In the genomic region with DNA sequence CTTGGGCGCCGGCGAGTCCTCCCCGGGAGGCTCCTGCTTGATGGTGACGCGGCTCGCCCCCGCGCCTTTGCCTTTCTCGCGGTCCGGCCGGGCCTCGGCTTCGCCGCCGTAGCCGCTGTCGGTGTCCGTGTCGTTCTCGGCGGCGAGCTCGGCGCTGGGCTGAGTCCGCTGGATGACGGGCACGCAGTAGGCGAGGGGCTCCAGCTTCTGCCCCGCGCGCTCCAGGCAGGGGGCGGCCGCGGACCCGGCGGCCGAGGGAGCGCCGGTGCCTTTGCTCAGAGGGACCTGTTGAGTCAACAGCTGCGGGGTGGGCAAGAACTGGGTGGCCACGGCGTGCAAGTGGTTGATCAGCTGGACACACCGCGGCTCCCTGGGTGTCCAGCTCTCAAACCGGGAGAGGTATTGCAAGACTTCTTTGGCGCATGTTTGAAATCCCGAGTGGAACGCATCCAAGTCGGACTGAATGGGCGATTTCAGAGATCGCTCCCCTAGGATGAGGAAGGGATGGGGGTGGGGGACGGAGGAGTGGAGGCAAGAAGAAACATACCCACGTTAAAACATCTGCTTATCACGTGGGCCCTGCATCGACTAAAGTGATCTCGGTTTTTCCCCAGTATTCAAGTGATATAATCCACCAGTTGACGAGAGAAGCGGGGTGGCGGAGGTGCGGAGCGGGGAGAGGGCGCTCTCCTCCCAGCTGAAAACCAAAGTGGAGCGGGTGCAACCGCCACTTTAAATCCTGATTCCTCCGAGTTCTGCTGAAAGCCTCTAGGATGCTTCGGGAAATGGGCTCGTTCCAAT, we compare ENCODE assay signal across 8 cellular contexts. TPM values are rescaled to one million over a fixed set of nuclear protein-coding genes. Genes with fewer than 3 reads are reported as not detected.
DNase-seq lines count a peak whose midpoint lies in the region; ATAC-seq and TF ChIP-seq lines count a peak whose summit lies in the region.

No MANE protein-coding gene starts in this region.

- peak; percentile 11 for ATAC-seq in GM21529 (IDR thresholded peaks at IDR 0.05; ENCODE audit: unreplicated experiment)
- ATAC-seq in activated naive CD8-positive, alpha-beta T cell treated with anti-CD3 and anti-CD28 coated beads, Interleukin-2, amount 50 U/mL, for 24 hours = no peak

- H3K9me3 Mint-ChIP-seq in activated naive CD8-positive, alpha-beta T cell treated with anti-CD3 and anti-CD28 coated beads, Interleukin-2, amount 50 U/mL, for 24 hours = no peaks in the 10 kb centered on the region

- DNase-seq in COLO668 (lab: John Stamatoyannopoulos, UW; ENCODE audit: unreplicated experiment) (peak; percentile 69), NCI-H526 treated with DMSO at 0.1 percent for 48 hours (lab: John Stamatoyannopoulos, UW) (peak; percentile 64), cardiac muscle cell (ENCODE audit: low read depth in 1 of 2, low spot score in 1 of 2) (peak; percentile 63 to 82), occipital lobe (lab: John Stamatoyannopoulos, UW) (peak; percentile 67), GF-D8 (lab: John Stamatoyannopoulos, UW) (no peak), NK-92 (lab: John Stamatoyannopoulos, UW; ENCODE audit: unreplicated experiment) (no peak)
- peak; percentile 40 for DNase-seq in activated naive CD8-positive, alpha-beta T cell treated with anti-CD3 and anti-CD28 coated beads, Interleukin-2, amount 50 U/mL, for 24 hours

- no peak overlapping the region for H3K27ac ChIP-seq in cardiac muscle cell

- peak overlapping the region; percentile 74 for H3K4me3 Mint-ChIP-seq in activated naive CD8-positive, alpha-beta T cell treated with anti-CD3 and anti-CD28 coated beads, Interleukin-2, amount 50 U/mL, for 24 hours

- no peaks in the 10 kb centered on the region for H3K36me3 Mint-ChIP-seq in activated naive CD8-positive, alpha-beta T cell treated with anti-CD3 and anti-CD28 coated beads, Interleukin-2, amount 50 U/mL, for 24 hours (ENCODE audit: low read depth)

- peaks cover 79% of the 10 kb centered on the region for H3K27me3 Mint-ChIP-seq in activated naive CD8-positive, alpha-beta T cell treated with anti-CD3 and anti-CD28 coated beads, Interleukin-2, amount 50 U/mL, for 24 hours

- H3K4me3 ChIP-seq in cardiac muscle cell = peak overlapping the region; percentile 34

- H3K27ac Mint-ChIP-seq in activated naive CD8-positive, alpha-beta T cell treated with anti-CD3 and anti-CD28 coated beads, Interleukin-2, amount 50 U/mL, for 24 hours = no peak overlapping the region

- TF ChIP-seq CTCF in cardiac muscle cell (IDR thresholded peaks at IDR 0.05; ENCODE audit: low read depth, low read length) = peak; percentile 47

- H3K4me1 Mint-ChIP-seq in activated naive CD8-positive, alpha-beta T cell treated with anti-CD3 and anti-CD28 coated beads, Interleukin-2, amount 50 U/mL, for 24 hours = peaks cover 25% of the 10 kb centered on the region

- H3K27me3 ChIP-seq in cardiac muscle cell = peaks cover 83% of the 10 kb centered on the region

- H3K36me3 ChIP-seq in cardiac muscle cell = no peaks in the 10 kb centered on the region

- no peaks in the 10 kb centered on the region for H3K9me3 ChIP-seq in cardiac muscle cell (ENCODE audit: low read depth)

- H3K4me1 ChIP-seq in cardiac muscle cell (ENCODE audit: low read depth) = no peaks in the 10 kb centered on the region

RNA-seq across cellular contexts. Expression of a gene that starts 2.0 kb away (rescaled TPM):
- total RNA-seq in cardiac muscle cell (0.24 and 1.3 TPM in 2 replicates), occipital lobe (1.1 TPM)
- polyA plus RNA-seq in cardiac muscle cell = 0.46 and 0.77 TPM in 2 replicates

Comparison
In these comparisons a context has a peak if more than half of its experiments do, and no peak if none do; other contexts are left out.
1. DNase-seq: peak in COLO668 (single experiment), NCI-H526 treated with DMSO at 0.1 percent for 48 hours (single experiment), activated naive CD8-positive, alpha-beta T cell treated with anti-CD3 and anti-CD28 coated beads, Interleukin-2, amount 50 U/mL, for 24 hours (single experiment), cardiac muscle cell (2 of 2) and occipital lobe (single experiment); none in GF-D8 (single experiment) and NK-92 (single experiment).